ENCODE assay signal across 7 cellular contexts in the genomic region with DNA sequence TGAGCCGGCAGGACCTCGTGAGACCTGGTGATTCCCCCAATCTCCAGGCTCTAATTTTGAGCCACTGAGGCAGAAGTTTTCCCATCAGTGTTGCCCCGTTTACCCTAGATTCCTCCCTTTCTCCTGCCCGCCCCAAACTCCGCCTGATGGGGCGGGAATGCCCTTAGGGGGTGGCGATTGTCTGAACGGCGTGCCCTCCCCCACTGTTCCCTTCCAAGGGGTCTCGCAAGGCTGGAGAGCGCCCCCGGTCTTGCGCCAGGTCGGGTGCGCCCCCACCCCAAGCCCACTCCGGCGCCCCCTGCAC. TPM values are rescaled to one million over a fixed set of nuclear protein-coding genes. Genes with fewer than 3 reads are reported as not detected.
DNase-seq lines count a peak whose midpoint lies in the region; ATAC-seq and TF ChIP-seq lines count a peak whose summit lies in the region.

No MANE protein-coding gene starts in this region.

- H3K9ac ChIP-seq in mucosa of rectum (ENCODE audit: low read depth in 1 of 2, low read length in 2 of 2), result peak overlapping the region; percentile 80 to 87

- H3K4me1 ChIP-seq in OCI-LY7 (ENCODE audit: insufficient read depth, low read length, poor library complexity, severe bottlenecking) (peaks cover 17% of the 10 kb centered on the region), mucosa of rectum (ENCODE audit: control insufficient read depth in 2 of 2, insufficient read depth in 2 of 2, low read length in 2 of 2) (peaks cover 15 to 19% of the 10 kb centered on the region in 2 donors)

- DNase-seq in HEK293T (ENCODE audit: extremely low spot score), result peak; percentile 15
- no peak for DNase-seq in OCI-LY7 (ENCODE audit: low spot score)
- DNase-seq in effector memory CD8-positive, alpha-beta T cell, result no peak
- no peak for DNase-seq in NCI-H1694 (lab: John Stamatoyannopoulos, UW)
- no peak for DNase-seq in retina

- H3K36me3 ChIP-seq in OCI-LY7 (ENCODE audit: insufficient read depth, low read length) (peaks cover 10% of the 10 kb centered on the region), mucosa of rectum (ENCODE audit: control insufficient read depth in 2 of 2, insufficient read depth in 2 of 2, low read length in 2 of 2) (peaks cover 6 to 8% of the 10 kb centered on the region in 2 donors)

- ATAC-seq in GM18498 (IDR thresholded peaks at IDR 0.05; ENCODE audit: unreplicated experiment), result peak; percentile 32
- ATAC-seq in effector memory CD8-positive, alpha-beta T cell (replicated peaks), result no peak

- intact Hi-C loops in OCI-LY7 (cut with micrococcal nuclease; ENCODE audit: unreplicated experiment), result no loop called here

- TF ChIP-seq CTCF in OCI-LY7 (conservative IDR thresholded peaks at IDR 0.05; ENCODE audit: low read length), result no peak

- peak overlapping the region; percentile 77 to 92 for H3K27ac Mint-ChIP-seq in effector memory CD8-positive, alpha-beta T cell

- H3K4me3 ChIP-seq in OCI-LY7 (ENCODE audit: low read depth, low read length, poor library complexity, severe bottlenecking), result peak overlapping the region; percentile 100
- peak overlapping the region; percentile 79 to 93 for H3K4me3 ChIP-seq in mucosa of rectum (ENCODE audit: low read length in 2 of 2)

- H3K27ac ChIP-seq in OCI-LY7 (ENCODE audit: low read depth, low read length, poor library complexity, severe bottlenecking) (peak overlapping the region; percentile 60), mucosa of rectum (ENCODE audit: low read depth in 2 of 2, low read length in 2 of 2) (peak overlapping the region; percentile 91)

- POLR2A ChIA-PET in HEK293T (lab: Yijun Ruan, JAX), result interaction anchor here (0.8 to 1.7 kb wide), 6 partner anchors 9 to 66 kb away, joined by 3 to 6 read pairs (median 4); no protein-coding TSS in a partner anchor
- POLR2A ChIA-PET in OCI-LY7 (lab: Charles Lee), result interaction anchor here (0.6 kb wide), 1 partner anchor 86 kb away, joined by 4 read pairs; no protein-coding TSS in a partner anchor

- no TSS peak for BruUV-seq in OCI-LY7 (replicated peaks; lab: Mats Ljungman, UMichigan)

- CTCF ChIA-PET in HEK293T (lab: Yijun Ruan, JAX) (no interaction called here), OCI-LY7 (lab: Charles Lee; ENCODE audit: unreplicated experiment) (no interaction called here)

- H3K4me2 ChIP-seq in OCI-LY7 (ENCODE audit: low read length), result peak overlapping the region; percentile 83

- H3K79me2 ChIP-seq in OCI-LY7 (ENCODE audit: insufficient read depth, low read depth, low read length), result peaks cover 21% of the 10 kb centered on the region; the same call in 1 of the 2 replicates

- peak overlapping the region; percentile 99 for H2AFZ ChIP-seq in OCI-LY7 (ENCODE audit: low read length)

- H3K9me3 ChIP-seq in OCI-LY7 (ENCODE audit: low read length), result no peaks in the 10 kb centered on the region
- no peaks in the 10 kb centered on the region for H3K9me3 ChIP-seq in mucosa of rectum (ENCODE audit: control insufficient read depth in 2 of 2, low read length in 2 of 2)

- H4K20me1 ChIP-seq in OCI-LY7 (ENCODE audit: insufficient read depth, low read length), result no peaks in the 10 kb centered on the region

- H3K36me3 Mint-ChIP-seq in effector memory CD8-positive, alpha-beta T cell (ENCODE audit: insufficient read depth), result peaks cover 10% of the 10 kb centered on the region

- H3K9me3 Mint-ChIP-seq in effector memory CD8-positive, alpha-beta T cell, result no peaks in the 10 kb centered on the region

- H3K4me1 Mint-ChIP-seq in effector memory CD8-positive, alpha-beta T cell (ENCODE audit: low read depth in 2 of 2), result peaks cover 10 to 12% of the 10 kb centered on the region in 2 donors

- H3K4me3 Mint-ChIP-seq in effector memory CD8-positive, alpha-beta T cell, result peak overlapping the region; percentile 89 to 92

- H3K27me3 Mint-ChIP-seq in effector memory CD8-positive, alpha-beta T cell, result no peaks in the 10 kb centered on the region

- H3K9me2 ChIP-seq in OCI-LY7 (ENCODE audit: insufficient read depth, low read length), result no peaks in the 10 kb centered on the region

- H3K27me3 ChIP-seq in mucosa of rectum (ENCODE audit: control insufficient read depth in 2 of 2, insufficient read depth in 2 of 2, low read length in 2 of 2), result no peaks in the 10 kb centered on the region

TF ChIP-seq in HEK293T, 16 proteins besides CTCF, POLR2A, EP300 and RAD21:
- no peak for TF ChIP-seq NFRKB (IDR thresholded peaks at IDR 0.05)
- no peak for TF ChIP-seq ZNF384 (IDR thresholded peaks at IDR 0.05)
- TF ChIP-seq, protein P1, sequence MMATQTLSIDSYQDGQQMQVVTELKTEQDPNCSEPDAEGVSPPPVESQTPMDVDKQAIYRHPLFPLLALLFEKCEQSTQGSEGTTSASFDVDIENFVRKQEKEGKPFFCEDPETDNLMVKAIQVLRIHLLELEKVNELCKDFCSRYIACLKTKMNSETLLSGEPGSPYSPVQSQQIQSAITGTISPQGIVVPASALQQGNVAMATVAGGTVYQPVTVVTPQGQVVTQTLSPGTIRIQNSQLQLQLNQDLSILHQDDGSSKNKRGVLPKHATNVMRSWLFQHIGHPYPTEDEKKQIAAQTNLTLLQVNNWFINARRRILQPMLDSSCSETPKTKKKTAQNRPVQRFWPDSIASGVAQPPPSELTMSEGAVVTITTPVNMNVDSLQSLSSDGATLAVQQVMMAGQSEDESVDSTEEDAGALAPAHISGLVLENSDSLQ (IDR thresholded peaks at IDR 0.05), result no peak
- no peak for TF ChIP-seq FOXA1 (IDR thresholded peaks at IDR 0.05)
- no peak for TF ChIP-seq TARDBP (IDR thresholded peaks at IDR 0.05)
- no peak for TF ChIP-seq FOXK2 (IDR thresholded peaks at IDR 0.05)
- TF ChIP-seq SUZ12 (IDR thresholded peaks at IDR 0.05), result no peak
- TF ChIP-seq LEF1 (IDR thresholded peaks at IDR 0.05; ENCODE audit: borderline replicate concordance), result no peak
- TF ChIP-seq ARNT (IDR thresholded peaks at IDR 0.05), result no peak
- no peak for TF ChIP-seq CTBP1 (IDR thresholded peaks at IDR 0.05; ENCODE audit: borderline replicate concordance)
- no peak for TF ChIP-seq HDGF (IDR thresholded peaks at IDR 0.05; ENCODE audit: borderline replicate concordance)
- TF ChIP-seq ELF4 (IDR thresholded peaks at IDR 0.05), result no peak
- no peak for TF ChIP-seq L3MBTL2 (conservative IDR thresholded peaks at IDR 0.05)
TF ChIP-seq in HEK293T: peak in this region for 0.

RNA-seq across cellular contexts. Expression of a gene that starts 0.5 kb away (rescaled TPM):
- total RNA-seq in OCI-LY7 (2014; rRNA removed; shearing (Covaris generic)), result 10.0 and 14.4 TPM in 2 replicates
- 16.7 and 19.0 TPM in 2 replicates for total RNA-seq in OCI-LY7 (2022)
